In genomic region chr22:45585946-45586540, GRCh38 we compare ENCODE assay signal across 21 cellular contexts.
"Had no signal": no experiment of that assay in that cellular context is flagged by ENCODE, and none has a peak within 500 bp of the region (broad histone marks: within the 10 kb centered on the region; RNA-seq: fewer than 3 reads in every experiment).

No MANE protein-coding gene starts in this region.

- H3K9me3 ChIP-seq: adrenal gland, mucosa of descending colon, upper lobe of right lung had no signal

- DNase-seq: activated CD4-positive, alpha-beta T cell treated with anti-CD3 and anti-CD28 coated beads, Interleukin-2, amount 50 U/mL, for 4 hours; activated CD8-positive, alpha-beta memory T cell treated with anti-CD3 and anti-CD28 coated beads, Interleukin-2, amount 50 U/mL, for 48 hours; activated naive CD4-positive, alpha-beta T cell; activated T-cell treated with anti-CD3 and anti-CD28 coated beads, Interleukin-2, amount 50 U/mL, for 4 hours; effector memory CD4-positive, alpha-beta T cell; foreskin melanocyte; mesenchymal stem cell; retina; stimulated activated CD4-positive, alpha-beta T cell treated with anti-CD3 and anti-CD28 coated beads, Interleukin-2, amount 100 ng/mL, for 48 hours; stimulated activated naive CD4-positive, alpha-beta T cell treated with Interleukin-2 at 50 U/mL for 16 hours; T-helper 1 cell; T-helper 9 cell; upper lobe of right lung had no signal

- H3K4me1 ChIP-seq: adrenal gland had no signal

- H3K4me3 ChIP-seq: adrenal gland, mucosa of descending colon, upper lobe of right lung had no signal

- H3K27ac Mint-ChIP-seq: activated naive CD8-positive, alpha-beta T cell; activated T-helper 2 cell treated with anti-CD3 and anti-CD28 coated beads, Interferon-gamma antibody, Interleukin-2, Interleukin-4, amounts not matched to agents 10 μg/mL and 5 μg/mL and 100 μg/mL, durations not matched to agents 14 hours and 24 hours and 36 hours; progenitor cell of endocrine pancreas; WTC11 had no signal

- H3K27me3 Mint-ChIP-seq: progenitor cell of endocrine pancreas had no signal

- ATAC-seq: activated T-cell treated with anti-CD3 and anti-CD28 coated beads, Interleukin-2, amount 50 U/mL, for 4 hours; esophagus mucosa; mucosa of descending colon; upper lobe of right lung; WTC11 had no signal

- H3K9me3 Mint-ChIP-seq: activated T-helper 2 cell treated with anti-CD3 and anti-CD28 coated beads, Interferon-gamma antibody, Interleukin-2, Interleukin-4, amounts not matched to agents 10 μg/mL and 5 μg/mL and 100 μg/mL, durations not matched to agents 14 hours and 24 hours and 36 hours; WTC11 had no signal

- H3K27me3 ChIP-seq: adrenal gland, upper lobe of right lung had no signal

- H3K4me3 Mint-ChIP-seq: activated naive CD8-positive, alpha-beta T cell; activated T-cell treated with anti-CD3 and anti-CD28 coated beads, Interleukin-2, amount 50 U/mL, for 4 hours; central memory CD8-positive, alpha-beta T cell; WTC11 had no signal

- H3K36me3 Mint-ChIP-seq: activated naive CD8-positive, alpha-beta T cell; WTC11 had no signal

- H3K36me3 ChIP-seq: adrenal gland, upper lobe of right lung had no signal

- H3K27ac ChIP-seq: upper lobe of right lung had no signal
